Comparison of ENCODE assay signal across 10 cellular contexts in the genomic region with DNA sequence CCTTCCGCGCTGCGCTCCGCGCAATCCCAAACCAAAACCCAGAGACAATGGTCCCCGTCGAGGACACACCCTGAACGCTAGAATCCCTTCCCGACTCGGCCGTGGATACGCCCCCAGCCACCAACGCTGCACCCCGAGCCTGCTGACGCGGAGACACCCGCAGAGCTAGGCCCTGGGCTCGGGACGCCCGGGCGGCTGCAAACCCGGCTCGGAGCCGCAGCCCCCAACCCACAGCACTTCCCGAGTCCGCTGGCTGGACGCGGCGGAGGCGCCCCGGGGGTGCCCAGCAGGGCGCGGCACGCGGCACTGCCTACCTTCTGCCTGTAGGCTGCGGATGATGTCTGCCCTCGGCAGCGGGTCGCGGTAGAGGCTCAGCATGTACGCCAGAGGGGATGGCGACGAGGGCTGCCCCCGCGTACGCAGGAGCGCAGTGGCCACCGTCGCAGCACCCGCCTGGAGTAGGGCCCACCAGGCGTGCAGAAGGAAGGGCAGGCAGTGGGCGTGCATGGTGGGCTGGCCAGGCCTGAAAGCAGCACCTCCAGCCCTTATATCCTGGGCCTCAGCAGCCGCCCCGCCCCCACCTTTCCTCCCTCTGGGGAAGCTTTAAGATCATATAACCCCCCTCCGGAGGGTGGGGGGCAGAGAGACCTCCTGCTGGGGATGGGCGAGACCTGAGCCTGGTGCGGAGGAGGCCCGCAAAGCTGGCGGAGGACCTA. TPM values are rescaled to one million over a fixed set of nuclear protein-coding genes. Genes with fewer than 3 reads are reported as not detected.
DNase-seq lines count a peak whose midpoint lies in the region; ATAC-seq and FAIRE-seq lines count a peak whose summit lies in the region.
"Had no signal": no experiment of that assay in that cellular context is flagged by ENCODE, and none has a peak within 500 bp of the region (broad histone marks: within the 10 kb centered on the region; RNA-seq: fewer than 3 reads in every experiment).

A gene (minus strand): TSS at position 521 of the 716 bp plus-strand sequence. CDS start 14 bp downstream, at position 507.

- H3K4me3 Mint-ChIP-seq in naive B cell, result peak within 1 kb of the TSS; percentile 55 to 88 (median 72)

- no peak for FAIRE-seq in GM19239 (lab: Jason Lieb, UNC)

- H3K79me2 ChIP-seq in ACC112 (ENCODE audit: control insufficient read depth, insufficient read depth, low read length, unreplicated experiment), result no peaks in the 10 kb centered on the region

- peak within 1 kb of the TSS; percentile 57 for H3K4me3 ChIP-seq in ACC112 (ENCODE audit: low read depth, low read length)
- H3K4me3 ChIP-seq in duodenal mucosa (ENCODE audit: low read depth in 1 of 2, low read length in 2 of 2), result peak within 1 kb of the TSS; percentile 29 to 43

- no peaks in the 10 kb centered on the region for H3K4me1 ChIP-seq in ACC112 (ENCODE audit: control insufficient read depth, insufficient read depth, low read length, unreplicated experiment)
- peaks cover 0 to 12% of the 10 kb centered on the region in 2 donors for H3K4me1 ChIP-seq in duodenal mucosa (ENCODE audit: control insufficient read depth in 1 of 2, insufficient read depth in 2 of 2, low read length in 2 of 2)

- peak within 1 kb of the TSS in 1 of 6 donors; percentile 47 for H3K27ac Mint-ChIP-seq in naive B cell

- no peak within 1 kb of the TSS for H3K9ac ChIP-seq in duodenal mucosa (ENCODE audit: low read depth in 1 of 2, low read length in 2 of 2)

- no peak within 1 kb of the TSS for H2AFZ ChIP-seq in ACC112 (ENCODE audit: low read length, unreplicated experiment)

- peaks cover 33 to 52% (median 38%) of the 10 kb centered on the region in 3 donors for H3K27me3 Mint-ChIP-seq in naive B cell

- peaks cover 6 to 13% (median 7%) of the 10 kb centered on the region in 3 donors for H3K4me1 Mint-ChIP-seq in naive B cell

- H3K27ac ChIP-seq in ACC112 (ENCODE audit: low read depth, low read length), result no peak within 1 kb of the TSS
- no peak within 1 kb of the TSS for H3K27ac ChIP-seq in duodenal mucosa (ENCODE audit: low read depth, low read length)
- H3K27ac ChIP-seq: epithelial cell of prostate had no signal

- peak; percentile 53 for DNase-seq in NCI-H146 (lab: John Stamatoyannopoulos, UW)
- no peak for DNase-seq in naive B cell
- no peak for DNase-seq in GM19239 (ENCODE audit: insufficient read length, low spot score)
- DNase-seq in NOMO-1 treated with DMSO at 0.1 percent for 48 hours (lab: John Stamatoyannopoulos, UW; ENCODE audit: unreplicated experiment), result no peak
- DNase-seq: GOT3 had no signal

- no peaks in the 10 kb centered on the region for H3K36me3 Mint-ChIP-seq in naive B cell

- H3K36me3 ChIP-seq in ACC112 (ENCODE audit: insufficient read depth, low read length), result no peaks in the 10 kb centered on the region
- H3K36me3 ChIP-seq in duodenal mucosa (ENCODE audit: control insufficient read depth in 1 of 2, insufficient read depth in 2 of 2, low read length in 2 of 2), result no peaks in the 10 kb centered on the region

- H3K27me3 ChIP-seq in ACC112 (ENCODE audit: insufficient read depth, low read length) (peaks cover 47% of the 10 kb centered on the region), duodenal mucosa (ENCODE audit: control insufficient read depth in 1 of 2, insufficient read depth in 2 of 2, low read length in 2 of 2) (peaks cover 37 to 42% of the 10 kb centered on the region in 2 donors)

- H3K9me3 ChIP-seq in duodenal mucosa (ENCODE audit: control insufficient read depth in 1 of 2, low read length in 2 of 2), result no peaks in the 10 kb centered on the region

- peaks cover 0 to 3% (median 0%) of the 10 kb centered on the region in 7 donors for H3K9me3 Mint-ChIP-seq in naive B cell

- peak; percentile 37 to 40 for ATAC-seq in naive B cell (ENCODE audit: low read depth in 2 of 2)
- no peak for ATAC-seq in HG03175 (IDR thresholded peaks at IDR 0.05; ENCODE audit: unreplicated experiment)
- ATAC-seq in HG02885 (IDR thresholded peaks at IDR 0.05; ENCODE audit: poor library complexity, unreplicated experiment), result no peak

RNA-seq across cellular contexts. Expression of the gene that starts here (rescaled TPM):
- polyA plus RNA-seq in naive B cell (ENCODE audit: low read depth in 6 of 6), result not detected

Comparison
In these comparisons a context has a peak if more than half of its experiments do, and no peak if none do; other contexts are left out.
1. Peak in ATAC-seq in naive B cell; RNA of the gene not detected or under 1 TPM.